Comparison of ENCODE assay signal across 11 cellular contexts in genomic region chr17:76405967-76406647, GRCh38. TPM values are rescaled to one million over a fixed set of nuclear protein-coding genes. Genes with fewer than 3 reads are reported as not detected.
A peak's percentile ranks its signal among the peaks of the same experiment; 100 is the strongest.
DNase-seq lines count a peak whose midpoint lies in the region; ATAC-seq, FAIRE-seq and TF ChIP-seq lines count a peak whose summit lies in the region.
"Had no signal": no experiment of that assay in that cellular context is flagged by ENCODE, and none has a peak within 500 bp of the region (broad histone marks: within the 10 kb centered on the region; RNA-seq: fewer than 3 reads in every experiment).

No MANE protein-coding gene starts in this region.

- no peaks in the 10 kb centered on the region for H3K27me3 Mint-ChIP-seq in memory B cell
- no peaks in the 10 kb centered on the region for H3K27me3 Mint-ChIP-seq in activated T-helper 1 cell treated with anti-CD3 and anti-CD28 coated beads, Interleukin-12 subunit alpha, Interleukin-12 subunit beta, Interleukin-2, Interleukin-4 antibody, amounts not matched to agents 30 ng/mL and 10 ng/mL and 1 ng/mL, durations not matched to agents 14 hours and 24 hours and 36 hours (ENCODE audit: insufficient read depth)

- peak overlapping the region; percentile 88 for H3K27ac Mint-ChIP-seq in memory B cell
- H3K27ac Mint-ChIP-seq in activated T-helper 1 cell treated with anti-CD3 and anti-CD28 coated beads, Interleukin-12 subunit alpha, Interleukin-12 subunit beta, Interleukin-2, Interleukin-4 antibody, amounts not matched to agents 30 ng/mL and 10 ng/mL and 1 ng/mL, durations not matched to agents 14 hours and 24 hours and 36 hours = no peak overlapping the region
- H3K27ac Mint-ChIP-seq: activated T-helper 2 cell treated with anti-CD3 and anti-CD28 coated beads, Interferon-gamma antibody, Interleukin-2, Interleukin-4, amounts not matched to agents 10 μg/mL and 5 μg/mL and 100 μg/mL, durations not matched to agents 14 hours and 24 hours and 36 hours had no signal

- CTCF ChIA-PET in GM10248 (lab: Yijun Ruan, JAX) = interaction anchor here (0.8 to 6.8 kb wide), 8 partner anchors 8 to 103 kb away, joined by 3 to 85 read pairs (median 4); partner anchors contain the start of gene SPHK1

- TF ChIP-seq CTCF in GM10248 (IDR thresholded peaks at IDR 0.05; ENCODE audit: control extremely low read depth, extremely low read depth, low read depth, missing control alignments) = no peak
- no peak for TF ChIP-seq CTCF in SU-DHL-6 (IDR thresholded peaks at IDR 0.05; ENCODE audit: insufficient read depth, low read length, poor library complexity, severe bottlenecking)
- no peak for TF ChIP-seq CTCF in D721Med (IDR thresholded peaks at IDR 0.05; ENCODE audit: insufficient read depth, missing control alignments)

- DNase-seq in GM10248 (ENCODE audit: extremely low spot score) = peak; percentile 50
- peak; percentile 11 for DNase-seq in NCI-H2029 treated with DMSO at 0.1 percent for 48 hours (lab: John Stamatoyannopoulos, UW)
- no peak for DNase-seq in memory B cell (ENCODE audit: low spot score in 2 of 2)
- DNase-seq in EL = no peak
- no peak for DNase-seq in activated T-helper 1 cell treated with anti-CD3 and anti-CD28 coated beads, Interleukin-12 subunit alpha, Interleukin-12 subunit beta, Interleukin-2, Interleukin-4 antibody, amounts not matched to agents 30 ng/mL and 10 ng/mL and 1 ng/mL, durations not matched to agents 14 hours and 24 hours and 36 hours (ENCODE audit: low spot score)
- DNase-seq in D721Med (ENCODE audit: insufficient read length, low spot score) = no peak
- DNase-seq: uterus had no signal

- peak overlapping the region; percentile 47 for H3K4me3 Mint-ChIP-seq in memory B cell
- no peak overlapping the region for H3K4me3 Mint-ChIP-seq in activated T-helper 1 cell treated with anti-CD3 and anti-CD28 coated beads, Interleukin-12 subunit alpha, Interleukin-12 subunit beta, Interleukin-2, Interleukin-4 antibody, amounts not matched to agents 30 ng/mL and 10 ng/mL and 1 ng/mL, durations not matched to agents 14 hours and 24 hours and 36 hours

- peak overlapping the region; percentile 8 for H3K4me2 ChIP-seq in SU-DHL-6 (ENCODE audit: low read depth, low read length, poor library complexity, severe bottlenecking)

- H2AFZ ChIP-seq in SU-DHL-6 (ENCODE audit: low read depth, low read length, severe bottlenecking) = no peak overlapping the region

- no peaks in the 10 kb centered on the region for H3K9me2 ChIP-seq in SU-DHL-6 (replicated peaks; ENCODE audit: insufficient read depth, low read length)

- no peaks in the 10 kb centered on the region for H4K20me1 ChIP-seq in SU-DHL-6 (ENCODE audit: low read depth, low read length)

- no peak overlapping the region for H3K9ac ChIP-seq in SU-DHL-6 (ENCODE audit: low read length)

- no peaks in the 10 kb centered on the region for H3F3A ChIP-seq in SU-DHL-6 (ENCODE audit: insufficient read depth)

- FAIRE-seq in D721Med (lab: Jason Lieb, UNC) = no peak

- no peaks in the 10 kb centered on the region for H3K27me3 ChIP-seq in SU-DHL-6 (ENCODE audit: low read length)
- H3K27me3 ChIP-seq: uterus had no signal

- no peaks in the 10 kb centered on the region for H3K36me3 ChIP-seq in SU-DHL-6 (ENCODE audit: low read length)
- H3K36me3 ChIP-seq: uterus had no signal

- POLR2A ChIA-PET in GM10248 (lab: Yijun Ruan, JAX) = no interaction called here

- intact Hi-C loops in activated T-helper 1 cell treated with anti-CD3 and anti-CD28 coated beads, Interleukin-12 subunit alpha, Interleukin-12 subunit beta, Interleukin-2, Interleukin-4 antibody, amounts not matched to agents 30 ng/mL and 10 ng/mL and 1 ng/mL, durations not matched to agents 14 hours and 24 hours and 36 hours (cut with micrococcal nuclease) = no loop called here

- ATAC-seq in memory B cell (ENCODE audit: low read depth) = peak; percentile 50
- no peak for ATAC-seq in GM21423 (IDR thresholded peaks at IDR 0.05; ENCODE audit: unreplicated experiment)

- no peaks in the 10 kb centered on the region for H3K9me3 ChIP-seq in SU-DHL-6 (ENCODE audit: insufficient read depth, low read length)
- H3K9me3 ChIP-seq: uterus had no signal

- H3K4me1 Mint-ChIP-seq in memory B cell = peaks cover 43% of the 10 kb centered on the region
- H3K4me1 Mint-ChIP-seq in activated T-helper 1 cell treated with anti-CD3 and anti-CD28 coated beads, Interleukin-12 subunit alpha, Interleukin-12 subunit beta, Interleukin-2, Interleukin-4 antibody, amounts not matched to agents 30 ng/mL and 10 ng/mL and 1 ng/mL, durations not matched to agents 14 hours and 24 hours and 36 hours (ENCODE audit: low read depth) = peaks cover 6% of the 10 kb centered on the region

- no peak overlapping the region for H3K4me3 ChIP-seq in SU-DHL-6 (ENCODE audit: insufficient read depth, low read length, poor library complexity, severe bottlenecking)
- H3K4me3 ChIP-seq: lung, uterus had no signal

- H3K9me3 Mint-ChIP-seq in memory B cell = no peaks in the 10 kb centered on the region
- H3K9me3 Mint-ChIP-seq in activated T-helper 1 cell treated with anti-CD3 and anti-CD28 coated beads, Interleukin-12 subunit alpha, Interleukin-12 subunit beta, Interleukin-2, Interleukin-4 antibody, amounts not matched to agents 30 ng/mL and 10 ng/mL and 1 ng/mL, durations not matched to agents 14 hours and 24 hours and 36 hours = no peaks in the 10 kb centered on the region
- H3K9me3 Mint-ChIP-seq: activated T-helper 2 cell treated with anti-CD3 and anti-CD28 coated beads, Interferon-gamma antibody, Interleukin-2, Interleukin-4, amounts not matched to agents 10 μg/mL and 5 μg/mL and 100 μg/mL, durations not matched to agents 14 hours and 24 hours and 36 hours had no signal

- no peak overlapping the region for H3K27ac ChIP-seq in SU-DHL-6 (ENCODE audit: low read depth, low read length)
- H3K27ac ChIP-seq: uterus had no signal

- H3K36me3 Mint-ChIP-seq in memory B cell = peaks cover 29% of the 10 kb centered on the region
- H3K36me3 Mint-ChIP-seq in activated T-helper 1 cell treated with anti-CD3 and anti-CD28 coated beads, Interleukin-12 subunit alpha, Interleukin-12 subunit beta, Interleukin-2, Interleukin-4 antibody, amounts not matched to agents 30 ng/mL and 10 ng/mL and 1 ng/mL, durations not matched to agents 14 hours and 24 hours and 36 hours (ENCODE audit: low read depth) = peaks cover 23% of the 10 kb centered on the region

- no peaks in the 10 kb centered on the region for H3K79me2 ChIP-seq in SU-DHL-6 (ENCODE audit: insufficient read depth, low read length)

RNA-seq across cellular contexts. Expression of gene SPHK1, which starts 21.7 kb away (rescaled TPM):
- total RNA-seq in activated T-helper 1 cell treated with anti-CD3 and anti-CD28 coated beads, Interleukin-12 subunit alpha, Interleukin-12 subunit beta, Interleukin-2, Interleukin-4 antibody, amounts not matched to agents 30 ng/mL and 10 ng/mL and 1 ng/mL, durations not matched to agents 14 hours and 24 hours and 36 hours = 16.5 and 17.8 TPM in 2 replicates

RNA-seq across cellular contexts. Expression of gene UBE2O, which starts 46.8 kb away (rescaled TPM):
- 44.9 and 45.1 TPM in 2 replicates for total RNA-seq in activated T-helper 1 cell treated with anti-CD3 and anti-CD28 coated beads, Interleukin-12 subunit alpha, Interleukin-12 subunit beta, Interleukin-2, Interleukin-4 antibody, amounts not matched to agents 30 ng/mL and 10 ng/mL and 1 ng/mL, durations not matched to agents 14 hours and 24 hours and 36 hours

RNA-seq across cellular contexts. Expression of gene PRPSAP1, which starts 52.4 kb away (rescaled TPM):
- 41.2 and 44.0 TPM in 2 replicates for total RNA-seq in activated T-helper 1 cell treated with anti-CD3 and anti-CD28 coated beads, Interleukin-12 subunit alpha, Interleukin-12 subunit beta, Interleukin-2, Interleukin-4 antibody, amounts not matched to agents 30 ng/mL and 10 ng/mL and 1 ng/mL, durations not matched to agents 14 hours and 24 hours and 36 hours

Comparison
In these comparisons a context has a peak if more than half of its experiments do, and no peak if none do; other contexts are left out.
1. DNase-seq: peak in GM10248 (single experiment) and NCI-H2029 treated with DMSO at 0.1 percent for 48 hours (single experiment); none in memory B cell (0 of 2), EL (single experiment), activated T-helper 1 cell treated with anti-CD3 and anti-CD28 coated beads, Interleukin-12 subunit alpha, Interleukin-12 subunit beta, Interleukin-2, Interleukin-4 antibody, amounts not matched to agents 30 ng/mL and 10 ng/mL and 1 ng/mL, durations not matched to agents 14 hours and 24 hours and 36 hours (single experiment) and D721Med (single experiment).